In the genomic region with DNA sequence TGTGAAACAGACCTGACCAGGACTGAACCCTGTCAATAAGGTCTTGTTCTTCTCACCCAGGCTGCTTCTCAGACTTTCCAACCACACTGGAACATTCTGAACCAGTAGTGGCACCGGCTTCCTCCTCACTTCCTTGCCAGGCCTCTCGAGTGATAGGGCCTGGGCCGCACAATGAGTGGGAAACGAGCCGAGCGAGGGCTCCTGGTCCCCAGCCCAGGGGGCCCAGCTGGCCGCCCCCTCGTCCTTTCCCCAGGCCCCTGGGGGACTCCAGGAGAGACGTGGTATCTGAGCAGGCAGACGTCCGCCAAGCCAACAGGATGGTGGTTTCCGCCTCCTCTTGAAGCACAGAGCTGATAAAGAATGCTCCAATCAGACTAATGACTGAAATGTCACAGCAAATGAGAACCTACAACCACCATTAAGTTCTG, we compare ENCODE assay signal across 8 cellular contexts.
DNase-seq lines count a peak whose midpoint lies in the region; ATAC-seq and TF ChIP-seq lines count a peak whose summit lies in the region.

No MANE protein-coding gene starts in this region.

- intact Hi-C loops in gastrocnemius medialis (cut with DNase I; ENCODE audit: low total_unique reads): no loop called here

- H3K27me3 ChIP-seq in gastrocnemius medialis (no peaks in the 10 kb centered on the region), neural progenitor cell (no peaks in the 10 kb centered on the region)

- no peak overlapping the region for H3K9ac ChIP-seq in neural progenitor cell

- no peaks in the 10 kb centered on the region for H3K79me2 ChIP-seq in neural progenitor cell (ENCODE audit: low read depth)

- H3K4me3 ChIP-seq in gastrocnemius medialis (no peak overlapping the region), neural progenitor cell (no peak overlapping the region)

- H3K4me1 Mint-ChIP-seq in activated naive CD8-positive, alpha-beta T cell treated with anti-CD3 and anti-CD28 coated beads, Interleukin-2, amount 50 U/mL, for 24 hours: peaks cover 49% of the 10 kb centered on the region
- H3K4me1 Mint-ChIP-seq in neural progenitor cell: peaks cover 6% of the 10 kb centered on the region

- H3K36me3 Mint-ChIP-seq in activated naive CD8-positive, alpha-beta T cell treated with anti-CD3 and anti-CD28 coated beads, Interleukin-2, amount 50 U/mL, for 24 hours (ENCODE audit: low read depth): peaks cover 8% of the 10 kb centered on the region
- no peaks in the 10 kb centered on the region for H3K36me3 Mint-ChIP-seq in neural progenitor cell

- no peak for TF ChIP-seq POLR2A in gastrocnemius medialis (IDR thresholded peaks at IDR 0.05)

- POLR2A ChIA-PET in GM10248 (lab: Yijun Ruan, JAX): interaction anchor here (0.6 kb wide), 1 partner anchor 429 kb away, joined by 8 read pairs; no protein-coding TSS in a partner anchor

- TF ChIP-seq CTCF in GM10248 (IDR thresholded peaks at IDR 0.05; ENCODE audit: control extremely low read depth, extremely low read depth, low read depth, missing control alignments): no peak
- no peak for TF ChIP-seq CTCF in gastrocnemius medialis (IDR thresholded peaks at IDR 0.05 in 4 of 5, conservative IDR thresholded peaks at IDR 0.05 in 1 of 5)
- TF ChIP-seq CTCF in neural progenitor cell (IDR thresholded peaks at IDR 0.05): no peak

- H3K36me3 ChIP-seq in gastrocnemius medialis (no peaks in the 10 kb centered on the region), neural progenitor cell (no peaks in the 10 kb centered on the region)

- H3K4me3 Mint-ChIP-seq in activated naive CD8-positive, alpha-beta T cell treated with anti-CD3 and anti-CD28 coated beads, Interleukin-2, amount 50 U/mL, for 24 hours: peak overlapping the region; percentile 21
- no peak overlapping the region for H3K4me3 Mint-ChIP-seq in neural progenitor cell

- CTCF ChIA-PET in GM10248 (lab: Yijun Ruan, JAX): interaction anchor here (1.0 to 1.9 kb wide), 2 partner anchors 33 to 532 kb away, joined by 3 to 5 read pairs; no protein-coding TSS in a partner anchor

- peak overlapping the region; percentile 84 for H3K27ac Mint-ChIP-seq in activated naive CD8-positive, alpha-beta T cell treated with anti-CD3 and anti-CD28 coated beads, Interleukin-2, amount 50 U/mL, for 24 hours
- H3K27ac Mint-ChIP-seq in neural progenitor cell: no peak overlapping the region

- H3F3A ChIP-seq in neural progenitor cell (ENCODE audit: low read depth): no peaks in the 10 kb centered on the region

- H3K27ac ChIP-seq in gastrocnemius medialis: peak overlapping the region in 3 of 4 donors; percentile 63 to 64 (median 63)
- no peak overlapping the region for H3K27ac ChIP-seq in neural progenitor cell

- no peaks in the 10 kb centered on the region for H3K9me3 ChIP-seq in gastrocnemius medialis
- H3K9me3 ChIP-seq in neural progenitor cell (ENCODE audit: low read depth): no peaks in the 10 kb centered on the region

- in situ Hi-C loops in gastrocnemius medialis (cut with MboI; ENCODE audit: low sequenced_read_pairs in 4 of 4): no loop called here

- no peaks in the 10 kb centered on the region for H4K20me1 ChIP-seq in neural progenitor cell (ENCODE audit: low read depth)

- H3K4me1 ChIP-seq in gastrocnemius medialis: no peaks in the 10 kb centered on the region
- peaks cover 6% of the 10 kb centered on the region for H3K4me1 ChIP-seq in neural progenitor cell

- H3K4me2 ChIP-seq in neural progenitor cell: no peak overlapping the region

- DNase-seq in GM10248 (ENCODE audit: extremely low spot score) (peak; percentile 45), gastrocnemius medialis (peak in 1 of 2 donors; percentile 28), neural progenitor cell (ENCODE audit: low spot score) (no peak), DMS153 (lab: John Stamatoyannopoulos, UW) (no peak), SKM-1 treated with dmso at 0.1 percent for 144 hours (lab: John Stamatoyannopoulos, UW; ENCODE audit: unreplicated experiment) (no peak), HT-29 (ENCODE audit: low spot score) (no peak)
- DNase-seq in activated naive CD8-positive, alpha-beta T cell treated with anti-CD3 and anti-CD28 coated beads, Interleukin-2, amount 50 U/mL, for 24 hours: peak; percentile 75

- peak; percentile 62 for ATAC-seq in HG03432 (IDR thresholded peaks at IDR 0.05; ENCODE audit: unreplicated experiment)
- peak; percentile 96 for ATAC-seq in activated naive CD8-positive, alpha-beta T cell treated with anti-CD3 and anti-CD28 coated beads, Interleukin-2, amount 50 U/mL, for 24 hours
- ATAC-seq in gastrocnemius medialis: peak; percentile 81 to 82

- H2AFZ ChIP-seq in neural progenitor cell (replicated peaks): no peak overlapping the region

- H3K27me3 Mint-ChIP-seq in activated naive CD8-positive, alpha-beta T cell treated with anti-CD3 and anti-CD28 coated beads, Interleukin-2, amount 50 U/mL, for 24 hours: no peaks in the 10 kb centered on the region
- no peaks in the 10 kb centered on the region for H3K27me3 Mint-ChIP-seq in neural progenitor cell (ENCODE audit: insufficient read depth, low read depth)

- no peaks in the 10 kb centered on the region for H3K9me3 Mint-ChIP-seq in activated naive CD8-positive, alpha-beta T cell treated with anti-CD3 and anti-CD28 coated beads, Interleukin-2, amount 50 U/mL, for 24 hours
- no peaks in the 10 kb centered on the region for H3K9me3 Mint-ChIP-seq in neural progenitor cell

Comparison
In these comparisons a context has a peak if more than half of its experiments do, and no peak if none do; other contexts are left out.
1. DNase-seq: peak in GM10248 (single experiment) and activated naive CD8-positive, alpha-beta T cell treated with anti-CD3 and anti-CD28 coated beads, Interleukin-2, amount 50 U/mL, for 24 hours (single experiment); none in neural progenitor cell (single experiment), DMS153 (single experiment), SKM-1 treated with dmso at 0.1 percent for 144 hours (single experiment) and HT-29 (single experiment).
2. Peak in every context shown above with its lines, with median percentiles within 50 percentile points of each other: ATAC-seq.